1 cellular context compared by ENCODE assay signal in genomic region chr11:93903989-93904388, GRCh38.
TF ChIP-seq lines count a peak whose summit lies in the region.

No MANE protein-coding gene starts in this region.

TF ChIP-seq in HepG2, 621 proteins besides CTCF, POLR2A, EP300 and RAD21:
- TF ChIP-seq ELF3 (CRISPR knock-in tag; IDR thresholded peaks at IDR 0.05) (no peak), NFYC (CRISPR knock-in tag; IDR thresholded peaks at IDR 0.05) (no peak), STAG1 (CRISPR knock-in tag; IDR thresholded peaks at IDR 0.05) (peak; percentile 28)
TF ChIP-seq in HepG2: peak in this region for 1.
